ENCODE assay signal across 33 cellular contexts in genomic region chr7:145489609-145490008, GRCh38.
"Had no signal": no experiment of that assay in that cellular context is flagged by ENCODE, and none has a peak within 500 bp of the region (broad histone marks: within the 10 kb centered on the region; RNA-seq: fewer than 3 reads in every experiment).

No MANE protein-coding gene starts in this region.

- H3K27me3 ChIP-seq: adrenal gland, ascending aorta, body of pancreas, brain microvascular endothelial cell, breast epithelium, cardiac muscle cell had no signal

- FAIRE-seq: astrocyte, bronchial epithelial cell had no signal

- H3K9me3 ChIP-seq: adrenal gland, ascending aorta had no signal

- H3K27ac ChIP-seq: adrenal gland, ascending aorta, body of pancreas, brain microvascular endothelial cell, breast epithelium, cardiac muscle cell had no signal

- H3K4me1 ChIP-seq: adrenal gland, ascending aorta, body of pancreas, breast epithelium had no signal

- DNase-seq: activated effector memory CD4-positive, alpha-beta T cell treated with anti-CD3 and anti-CD28 coated beads, Interleukin-2, amount 50 U/mL, for 16 hours; activated effector memory CD4-positive, alpha-beta T cell treated with Interleukin-2 at 50 U/mL for 16 hours; activated gamma-delta T cell; activated gamma-delta T cell treated with Interleukin-2 at 50 U/mL for 16 hours; activated naive CD4-positive, alpha-beta T cell; activated naive CD4-positive, alpha-beta T cell treated with anti-CD3 and anti-CD28 coated beads for 36 hours; activated naive CD4-positive, alpha-beta T cell treated with anti-CD3 and anti-CD28 coated beads, Interleukin-2, amount 10 ng/mL, durations not matched to agents 7 days and 5 days; activated naive CD4-positive, alpha-beta T cell treated with anti-CD3 and anti-CD28 coated beads, Interleukin-2, amount 50 U/mL, for 16 hours; activated naive CD4-positive, alpha-beta T cell treated with Interleukin-2 at 50 U/mL for 16 hours; activated naive CD8-positive, alpha-beta T cell treated with anti-CD3 and anti-CD28 coated beads for 36 hours; activated naive CD8-positive, alpha-beta T cell treated with anti-CD3 and anti-CD28 coated beads, Interleukin-2, amount 10 ng/mL, durations not matched to agents 7 days and 5 days; activated naive CD8-positive, alpha-beta T cell treated with anti-CD3 and anti-CD28 coated beads, Interleukin-2, amount 50 U/mL, for 24 hours; activated T-cell treated with anti-CD3 and anti-CD28 coated beads, Interleukin-2, amount 50 U/mL, for 24 hours; activated T-cell treated with anti-CD3 and anti-CD28 coated beads, Interleukin-2, amount 50 U/mL, for 4 hours; activated T-cell treated with anti-CD3 and anti-CD28 coated beads, Interleukin-2, amount 50 U/mL, for 48 hours; activated T-cell treated with anti-CD3 and anti-CD28 coated beads, Interleukin-2, amount 50 U/mL, for 72 hours; adrenal gland; amniotic stem cell; amygdala; anterior cingulate cortex; aorta; body of pancreas; brain microvascular endothelial cell; caudate nucleus; central memory CD4-positive, alpha-beta T cell; cerebellar nuclear complex had no signal

- ATAC-seq: activated naive CD4-positive, alpha-beta T cell treated with anti-CD3 and anti-CD28 coated beads, Interleukin-2, amount 50 U/mL, for 72 hours; activated naive CD8-positive, alpha-beta T cell treated with anti-CD3 and anti-CD28 coated beads, Interleukin-2, amount 50 U/mL, for 24 hours; activated T-cell treated with anti-CD3 and anti-CD28 coated beads, Interleukin-2, amount 50 U/mL, for 4 hours; activated T-cell treated with anti-CD3 and anti-CD28 coated beads, Interleukin-2, amount 50 U/mL, for 72 hours; activated T-helper 17 cell treated with anti-CD3 and anti-CD28 coated beads, Interleukin-2, amount 50 U/mL, for 72 hours; body of pancreas had no signal

- H3K4me3 ChIP-seq: adrenal gland, ascending aorta, body of pancreas, breast epithelium, cardiac muscle cell had no signal

- H3K36me3 ChIP-seq: adrenal gland, ascending aorta, brain microvascular endothelial cell, breast epithelium, cardiac muscle cell had no signal
